Comparison of ENCODE assay signal across 1 cellular context in the genomic region with DNA sequence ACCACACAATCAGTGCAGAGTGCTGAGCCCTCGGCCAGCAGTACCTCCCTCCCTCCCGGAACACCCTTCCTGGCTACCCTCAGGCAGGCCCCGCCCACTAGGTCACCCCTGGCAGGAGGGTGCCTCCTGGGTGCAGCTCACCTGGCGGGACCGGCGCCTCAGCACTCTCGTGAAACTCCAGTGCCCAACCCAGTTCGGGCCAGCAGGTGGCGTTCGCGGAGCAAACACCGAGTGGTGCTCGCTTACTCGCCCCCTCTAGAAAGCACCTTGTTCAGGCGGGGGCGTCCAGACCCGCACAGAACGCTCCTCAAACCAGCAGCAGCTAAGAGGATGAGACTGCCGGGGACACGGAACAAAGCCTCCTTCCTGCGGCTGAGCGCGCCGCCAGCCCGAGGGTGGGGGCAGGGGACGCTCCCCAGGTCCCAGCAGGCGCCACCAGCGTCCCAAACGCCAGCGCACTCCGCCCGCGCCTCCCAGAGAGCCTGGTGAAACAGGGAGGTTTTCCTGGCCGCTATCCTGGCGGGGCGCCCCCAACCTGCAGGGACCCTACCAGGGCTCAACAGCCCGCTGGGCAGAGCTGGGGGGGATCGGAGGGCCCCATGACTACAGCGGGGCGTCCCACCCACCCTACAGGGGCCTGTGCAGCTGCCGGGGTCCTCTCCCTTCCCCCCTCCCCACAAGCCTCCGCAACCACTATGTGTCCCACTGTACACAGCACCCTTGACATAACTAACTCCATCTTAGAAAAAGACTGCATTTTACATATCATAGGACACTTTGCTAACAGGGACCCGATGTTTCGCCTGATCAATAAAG.
TF ChIP-seq lines count a peak whose summit lies in the region.

No MANE protein-coding gene starts in this region.

TF ChIP-seq in HepG2, 621 proteins besides CTCF, POLR2A, EP300 and RAD21 (continued from another document and continues in another):
- TF ChIP-seq, protein P1, sequence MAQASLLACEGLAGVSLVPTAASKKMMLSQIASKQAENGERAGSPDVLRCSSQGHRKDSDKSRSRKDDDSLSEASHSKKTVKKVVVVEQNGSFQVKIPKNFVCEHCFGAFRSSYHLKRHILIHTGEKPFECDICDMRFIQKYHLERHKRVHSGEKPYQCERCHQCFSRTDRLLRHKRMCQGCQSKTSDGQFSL (CRISPR knock-in tag; IDR thresholded peaks at IDR 0.05): no peak
- TF ChIP-seq PPARG (CRISPR knock-in tag; conservative IDR thresholded peaks at IDR 0.05) (no peak), BRCA1 (CRISPR knock-in tag; IDR thresholded peaks at IDR 0.05) (no peak), CBX1 (IDR thresholded peaks at IDR 0.05; ENCODE audit: low read depth) (no peak), ZNF138 (CRISPR knock-in tag; IDR thresholded peaks at IDR 0.05; ENCODE audit: low read depth) (no peak), ZNF383 (CRISPR knock-in tag; IDR thresholded peaks at IDR 0.05; ENCODE audit: borderline replicate concordance) (no peak), EED (CRISPR knock-in tag; IDR thresholded peaks at IDR 0.05) (no peak), MEIS2 (CRISPR knock-in tag; IDR thresholded peaks at IDR 0.05) (0 out of 2 replicates have a peak, but pooled peaks have one; percentile 17), ZNF883 (CRISPR knock-in tag; IDR thresholded peaks at IDR 0.05; ENCODE audit: not compliant biosample characterization) (no peak), ZNF317 (CRISPR knock-in tag; IDR thresholded peaks at IDR 0.05) (peak; percentile 40; the same call in 1 of the 2 replicates), SRSF4 (IDR thresholded peaks at IDR 0.05; ENCODE audit: low read depth, low read length, poor library complexity, severe bottlenecking) (no peak), SAFB2 (CRISPR knock-in tag; IDR thresholded peaks at IDR 0.05; ENCODE audit: borderline replicate concordance, low read depth) (peak; percentile 75), NFIB (CRISPR knock-in tag; IDR thresholded peaks at IDR 0.05; ENCODE audit: borderline replicate concordance) (no peak), TCF7L2 (IDR thresholded peaks at IDR 0.05; ENCODE audit: low read depth, low read length) (no peak), HMG20B (CRISPR knock-in tag; conservative IDR thresholded peaks at IDR 0.05) (no peak), ETV5 (CRISPR knock-in tag; IDR thresholded peaks at IDR 0.05; ENCODE audit: borderline replicate concordance) (no peak)
- TF ChIP-seq, protein P2, sequence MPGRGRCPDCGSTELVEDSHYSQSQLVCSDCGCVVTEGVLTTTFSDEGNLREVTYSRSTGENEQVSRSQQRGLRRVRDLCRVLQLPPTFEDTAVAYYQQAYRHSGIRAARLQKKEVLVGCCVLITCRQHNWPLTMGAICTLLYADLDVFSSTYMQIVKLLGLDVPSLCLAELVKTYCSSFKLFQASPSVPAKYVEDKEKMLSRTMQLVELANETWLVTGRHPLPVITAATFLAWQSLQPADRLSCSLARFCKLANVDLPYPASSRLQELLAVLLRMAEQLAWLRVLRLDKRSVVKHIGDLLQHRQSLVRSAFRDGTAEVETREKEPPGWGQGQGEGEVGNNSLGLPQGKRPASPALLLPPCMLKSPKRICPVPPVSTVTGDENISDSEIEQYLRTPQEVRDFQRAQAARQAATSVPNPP (CRISPR knock-in tag; IDR thresholded peaks at IDR 0.05): no peak
- TF ChIP-seq, protein P3, sequence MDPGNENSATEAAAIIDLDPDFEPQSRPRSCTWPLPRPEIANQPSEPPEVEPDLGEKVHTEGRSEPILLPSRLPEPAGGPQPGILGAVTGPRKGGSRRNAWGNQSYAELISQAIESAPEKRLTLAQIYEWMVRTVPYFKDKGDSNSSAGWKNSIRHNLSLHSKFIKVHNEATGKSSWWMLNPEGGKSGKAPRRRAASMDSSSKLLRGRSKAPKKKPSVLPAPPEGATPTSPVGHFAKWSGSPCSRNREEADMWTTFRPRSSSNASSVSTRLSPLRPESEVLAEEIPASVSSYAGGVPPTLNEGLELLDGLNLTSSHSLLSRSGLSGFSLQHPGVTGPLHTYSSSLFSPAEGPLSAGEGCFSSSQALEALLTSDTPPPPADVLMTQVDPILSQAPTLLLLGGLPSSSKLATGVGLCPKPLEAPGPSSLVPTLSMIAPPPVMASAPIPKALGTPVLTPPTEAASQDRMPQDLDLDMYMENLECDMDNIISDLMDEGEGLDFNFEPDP (CRISPR knock-in tag; conservative IDR thresholded peaks at IDR 0.05): no peak
- TF ChIP-seq, protein P4, sequence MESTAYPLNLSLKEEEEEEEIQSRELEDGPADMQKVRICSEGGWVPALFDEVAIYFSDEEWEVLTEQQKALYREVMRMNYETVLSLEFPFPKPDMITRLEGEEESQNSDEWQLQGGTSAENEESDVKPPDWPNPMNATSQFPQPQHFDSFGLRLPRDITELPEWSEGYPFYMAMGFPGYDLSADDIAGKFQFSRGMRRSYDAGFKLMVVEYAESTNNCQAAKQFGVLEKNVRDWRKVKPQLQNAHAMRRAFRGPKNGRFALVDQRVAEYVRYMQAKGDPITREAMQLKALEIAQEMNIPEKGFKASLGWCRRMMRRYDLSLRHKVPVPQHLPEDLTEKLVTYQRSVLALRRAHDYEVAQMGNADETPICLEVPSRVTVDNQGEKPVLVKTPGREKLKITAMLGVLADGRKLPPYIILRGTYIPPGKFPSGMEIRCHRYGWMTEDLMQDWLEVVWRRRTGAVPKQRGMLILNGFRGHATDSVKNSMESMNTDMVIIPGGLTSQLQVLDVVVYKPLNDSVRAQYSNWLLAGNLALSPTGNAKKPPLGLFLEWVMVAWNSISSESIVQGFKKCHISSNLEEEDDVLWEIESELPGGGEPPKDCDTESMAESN (CRISPR knock-in tag; conservative IDR thresholded peaks at IDR 0.05): 0 out of 2 replicates have a peak, but pooled peaks have one; percentile 30
- TF ChIP-seq, protein P5, sequence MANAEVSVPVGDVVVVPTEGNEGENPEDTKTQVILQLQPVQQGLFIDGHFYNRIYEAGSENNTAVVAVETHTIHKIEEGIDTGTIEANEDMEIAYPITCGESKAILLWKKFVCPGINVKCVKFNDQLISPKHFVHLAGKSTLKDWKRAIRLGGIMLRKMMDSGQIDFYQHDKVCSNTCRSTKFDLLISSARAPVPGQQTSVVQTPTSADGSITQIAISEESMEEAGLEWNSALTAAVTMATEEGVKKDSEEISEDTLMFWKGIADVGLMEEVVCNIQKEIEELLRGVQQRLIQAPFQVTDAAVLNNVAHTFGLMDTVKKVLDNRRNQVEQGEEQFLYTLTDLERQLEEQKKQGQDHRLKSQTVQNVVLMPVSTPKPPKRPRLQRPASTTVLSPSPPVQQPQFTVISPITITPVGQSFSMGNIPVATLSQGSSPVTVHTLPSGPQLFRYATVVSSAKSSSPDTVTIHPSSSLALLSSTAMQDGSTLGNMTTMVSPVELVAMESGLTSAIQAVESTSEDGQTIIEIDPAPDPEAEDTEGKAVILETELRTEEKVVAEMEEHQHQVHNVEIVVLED (CRISPR knock-in tag; IDR thresholded peaks at IDR 0.05; ENCODE audit: borderline replicate concordance): no peak
- TF ChIP-seq, protein P6, sequence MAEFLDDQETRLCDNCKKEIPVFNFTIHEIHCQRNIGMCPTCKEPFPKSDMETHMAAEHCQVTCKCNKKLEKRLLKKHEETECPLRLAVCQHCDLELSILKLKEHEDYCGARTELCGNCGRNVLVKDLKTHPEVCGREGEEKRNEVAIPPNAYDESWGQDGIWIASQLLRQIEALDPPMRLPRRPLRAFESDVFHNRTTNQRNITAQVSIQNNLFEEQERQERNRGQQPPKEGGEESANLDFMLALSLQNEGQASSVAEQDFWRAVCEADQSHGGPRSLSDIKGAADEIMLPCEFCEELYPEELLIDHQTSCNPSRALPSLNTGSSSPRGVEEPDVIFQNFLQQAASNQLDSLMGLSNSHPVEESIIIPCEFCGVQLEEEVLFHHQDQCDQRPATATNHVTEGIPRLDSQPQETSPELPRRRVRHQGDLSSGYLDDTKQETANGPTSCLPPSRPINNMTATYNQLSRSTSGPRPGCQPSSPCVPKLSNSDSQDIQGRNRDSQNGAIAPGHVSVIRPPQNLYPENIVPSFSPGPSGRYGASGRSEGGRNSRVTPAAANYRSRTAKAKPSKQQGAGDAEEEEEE (CRISPR knock-in tag; IDR thresholded peaks at IDR 0.05; ENCODE audit: borderline replicate concordance): no peak; the same call in 1 of the 2 replicates
- TF ChIP-seq, protein P7, sequence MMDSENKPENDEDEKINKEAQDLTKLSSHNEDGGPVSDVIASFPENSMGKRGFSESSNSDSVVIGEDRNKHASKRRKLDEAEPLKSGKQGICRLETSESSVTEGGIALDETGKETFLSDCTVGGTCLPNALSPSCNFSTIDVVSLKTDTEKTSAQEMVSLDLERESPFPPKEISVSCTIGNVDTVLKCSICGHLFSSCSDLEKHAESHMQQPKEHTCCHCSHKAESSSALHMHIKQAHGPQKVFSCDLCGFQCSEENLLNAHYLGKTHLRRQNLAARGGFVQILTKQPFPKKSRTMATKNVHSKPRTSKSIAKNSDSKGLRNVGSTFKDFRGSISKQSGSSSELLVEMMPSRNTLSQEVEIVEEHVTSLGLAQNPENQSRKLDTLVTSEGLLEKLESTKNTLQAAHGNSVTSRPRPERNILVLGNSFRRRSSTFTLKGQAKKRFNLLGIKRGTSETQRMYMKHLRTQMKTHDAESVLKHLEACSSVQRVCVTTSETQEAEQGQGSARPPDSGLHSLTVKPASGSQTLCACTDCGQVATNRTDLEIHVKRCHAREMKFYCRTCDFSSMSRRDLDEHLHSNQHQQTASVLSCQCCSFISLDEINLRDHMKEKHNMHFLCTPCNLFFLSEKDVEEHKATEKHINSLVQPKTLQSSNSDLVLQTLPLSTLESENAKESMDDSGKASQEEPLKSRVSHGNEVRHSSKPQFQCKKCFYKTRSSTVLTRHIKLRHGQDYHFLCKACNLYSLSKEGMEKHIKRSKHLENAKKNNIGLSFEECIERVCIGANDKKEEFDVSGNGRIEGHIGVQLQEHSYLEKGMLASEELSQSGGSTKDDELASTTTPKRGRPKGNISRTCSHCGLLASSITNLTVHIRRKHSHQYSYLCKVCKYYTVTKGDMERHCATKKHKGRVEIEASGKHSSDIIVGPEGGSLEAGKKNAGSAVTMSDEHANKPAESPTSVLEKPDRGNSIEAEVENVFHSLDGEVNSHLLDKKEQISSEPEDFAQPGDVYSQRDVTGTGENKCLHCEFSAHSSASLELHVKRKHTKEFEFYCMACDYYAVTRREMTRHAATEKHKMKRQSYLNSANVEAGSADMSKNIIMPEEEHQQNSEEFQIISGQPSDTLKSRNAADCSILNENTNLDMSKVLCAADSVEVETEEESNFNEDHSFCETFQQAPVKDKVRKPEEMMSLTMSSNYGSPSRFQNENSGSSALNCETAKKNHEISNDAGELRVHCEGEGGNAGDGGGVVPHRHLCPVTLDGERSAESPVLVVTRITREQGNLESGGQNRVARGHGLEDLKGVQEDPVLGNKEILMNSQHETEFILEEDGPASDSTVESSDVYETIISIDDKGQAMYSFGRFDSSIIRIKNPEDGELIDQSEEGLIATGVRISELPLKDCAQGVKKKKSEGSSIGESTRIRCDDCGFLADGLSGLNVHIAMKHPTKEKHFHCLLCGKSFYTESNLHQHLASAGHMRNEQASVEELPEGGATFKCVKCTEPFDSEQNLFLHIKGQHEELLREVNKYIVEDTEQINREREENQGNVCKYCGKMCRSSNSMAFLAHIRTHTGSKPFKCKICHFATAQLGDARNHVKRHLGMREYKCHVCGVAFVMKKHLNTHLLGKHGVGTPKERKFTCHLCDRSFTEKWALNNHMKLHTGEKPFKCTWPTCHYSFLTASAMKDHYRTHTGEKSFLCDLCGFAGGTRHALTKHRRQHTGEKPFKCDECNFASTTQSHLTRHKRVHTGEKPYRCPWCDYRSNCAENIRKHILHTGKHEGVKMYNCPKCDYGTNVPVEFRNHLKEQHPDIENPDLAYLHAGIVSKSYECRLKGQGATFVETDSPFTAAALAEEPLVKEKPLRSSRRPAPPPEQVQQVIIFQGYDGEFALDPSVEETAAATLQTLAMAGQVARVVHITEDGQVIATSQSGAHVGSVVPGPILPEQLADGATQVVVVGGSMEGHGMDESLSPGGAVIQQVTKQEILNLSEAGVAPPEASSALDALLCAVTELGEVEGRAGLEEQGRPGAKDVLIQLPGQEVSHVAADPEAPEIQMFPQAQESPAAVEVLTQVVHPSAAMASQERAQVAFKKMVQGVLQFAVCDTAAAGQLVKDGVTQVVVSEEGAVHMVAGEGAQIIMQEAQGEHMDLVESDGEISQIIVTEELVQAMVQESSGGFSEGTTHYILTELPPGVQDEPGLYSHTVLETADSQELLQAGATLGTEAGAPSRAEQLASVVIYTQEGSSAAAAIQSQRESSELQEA (CRISPR knock-in tag; IDR thresholded peaks at IDR 0.05; ENCODE audit: not compliant biosample characterization): peak; percentile 12
- TF ChIP-seq, protein P8, sequence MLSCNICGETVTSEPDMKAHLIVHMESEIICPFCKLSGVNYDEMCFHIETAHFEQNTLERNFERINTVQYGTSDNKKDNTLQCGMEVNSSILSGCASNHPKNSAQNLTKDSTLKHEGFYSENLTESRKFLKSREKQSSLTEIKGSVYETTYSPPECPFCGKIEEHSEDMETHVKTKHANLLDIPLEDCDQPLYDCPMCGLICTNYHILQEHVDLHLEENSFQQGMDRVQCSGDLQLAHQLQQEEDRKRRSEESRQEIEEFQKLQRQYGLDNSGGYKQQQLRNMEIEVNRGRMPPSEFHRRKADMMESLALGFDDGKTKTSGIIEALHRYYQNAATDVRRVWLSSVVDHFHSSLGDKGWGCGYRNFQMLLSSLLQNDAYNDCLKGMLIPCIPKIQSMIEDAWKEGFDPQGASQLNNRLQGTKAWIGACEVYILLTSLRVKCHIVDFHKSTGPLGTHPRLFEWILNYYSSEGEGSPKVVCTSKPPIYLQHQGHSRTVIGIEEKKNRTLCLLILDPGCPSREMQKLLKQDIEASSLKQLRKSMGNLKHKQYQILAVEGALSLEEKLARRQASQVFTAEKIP (CRISPR knock-in tag; IDR thresholded peaks at IDR 0.05; ENCODE audit: borderline replicate concordance): no peak
- TF ChIP-seq, protein P9, sequence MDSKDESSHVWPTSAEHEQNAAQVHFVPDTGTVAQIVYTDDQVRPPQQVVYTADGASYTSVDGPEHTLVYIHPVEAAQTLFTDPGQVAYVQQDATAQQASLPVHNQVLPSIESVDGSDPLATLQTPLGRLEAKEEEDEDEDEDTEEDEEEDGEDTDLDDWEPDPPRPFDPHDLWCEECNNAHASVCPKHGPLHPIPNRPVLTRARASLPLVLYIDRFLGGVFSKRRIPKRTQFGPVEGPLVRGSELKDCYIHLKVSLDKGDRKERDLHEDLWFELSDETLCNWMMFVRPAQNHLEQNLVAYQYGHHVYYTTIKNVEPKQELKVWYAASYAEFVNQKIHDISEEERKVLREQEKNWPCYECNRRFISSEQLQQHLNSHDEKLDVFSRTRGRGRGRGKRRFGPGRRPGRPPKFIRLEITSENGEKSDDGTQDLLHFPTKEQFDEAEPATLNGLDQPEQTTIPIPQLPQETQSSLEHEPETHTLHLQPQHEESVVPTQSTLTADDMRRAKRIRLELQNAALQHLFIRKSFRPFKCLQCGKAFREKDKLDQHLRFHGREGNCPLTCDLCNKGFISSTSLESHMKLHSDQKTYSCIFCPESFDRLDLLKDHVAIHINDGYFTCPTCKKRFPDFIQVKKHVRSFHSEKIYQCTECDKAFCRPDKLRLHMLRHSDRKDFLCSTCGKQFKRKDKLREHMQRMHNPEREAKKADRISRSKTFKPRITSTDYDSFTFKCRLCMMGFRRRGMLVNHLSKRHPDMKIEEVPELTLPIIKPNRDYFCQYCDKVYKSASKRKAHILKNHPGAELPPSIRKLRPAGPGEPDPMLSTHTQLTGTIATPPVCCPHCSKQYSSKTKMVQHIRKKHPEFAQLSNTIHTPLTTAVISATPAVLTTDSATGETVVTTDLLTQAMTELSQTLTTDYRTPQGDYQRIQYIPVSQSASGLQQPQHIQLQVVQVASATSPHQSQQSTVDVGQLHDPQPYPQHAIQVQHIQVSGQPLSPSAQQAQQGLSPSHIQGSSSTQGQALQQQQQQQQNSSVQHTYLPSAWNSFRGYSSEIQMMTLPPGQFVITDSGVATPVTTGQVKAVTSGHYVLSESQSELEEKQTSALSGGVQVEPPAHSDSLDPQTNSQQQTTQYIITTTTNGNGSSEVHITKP (CRISPR knock-in tag; IDR thresholded peaks at IDR 0.05; ENCODE audit: low read depth): no peak
- TF ChIP-seq, protein P10, sequence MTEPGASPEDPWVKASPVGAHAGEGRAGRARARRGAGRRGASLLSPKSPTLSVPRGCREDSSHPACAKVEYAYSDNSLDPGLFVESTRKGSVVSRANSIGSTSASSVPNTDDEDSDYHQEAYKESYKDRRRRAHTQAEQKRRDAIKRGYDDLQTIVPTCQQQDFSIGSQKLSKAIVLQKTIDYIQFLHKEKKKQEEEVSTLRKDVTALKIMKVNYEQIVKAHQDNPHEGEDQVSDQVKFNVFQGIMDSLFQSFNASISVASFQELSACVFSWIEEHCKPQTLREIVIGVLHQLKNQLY (CRISPR knock-in tag; IDR thresholded peaks at IDR 0.05): no peak
